Comparison of ENCODE assay signal across 8 cellular contexts in genomic region chr16:85296859-85297698, GRCh38.
A peak's percentile ranks its signal among the peaks of the same experiment; 100 is the strongest.
DNase-seq lines count a peak whose midpoint lies in the region; ATAC-seq, FAIRE-seq and TF ChIP-seq lines count a peak whose summit lies in the region.

No MANE protein-coding gene starts in this region.

- 57% methylated on average over 14 to 18 of the region's 18 CpGs for WGBS in pancreas, 2 donors

- H3K4me3 ChIP-seq in fibroblast of pulmonary artery (replicated peaks; ENCODE audit: low read depth, low read length): no peak overlapping the region
- H3K4me3 ChIP-seq in pancreas: no peak overlapping the region

- ATAC-seq in pancreas (peak; percentile 67 to 75 (median 72)), GM19397 (IDR thresholded peaks at IDR 0.05; ENCODE audit: unreplicated experiment) (no peak)

- FAIRE-seq in pancreas (lab: Jason Lieb, UNC): no peak

- TF ChIP-seq CTCF in fibroblast of pulmonary artery (IDR thresholded peaks at IDR 0.05; ENCODE audit: low read length, missing control alignments) (peak; percentile 72), pancreas (IDR thresholded peaks at IDR 0.05) (peak; percentile 59 to 77 (median 68))

- no peaks in the 10 kb centered on the region for H3K9me3 ChIP-seq in pancreas

- H3K27ac ChIP-seq in pancreas: no peak overlapping the region

- H3K4me1 ChIP-seq in pancreas: peaks cover 12 to 16% (median 13%) of the 10 kb centered on the region in 3 donors

- no peaks in the 10 kb centered on the region for H3K36me3 ChIP-seq in pancreas

- intact Hi-C loops in pancreas (cut with DNase I): no loop called here

- H3K27me3 ChIP-seq in pancreas: no peaks in the 10 kb centered on the region

- DNase-seq in NCI-H1436 (lab: John Stamatoyannopoulos, UW): peak; percentile 44
- DNase-seq in NCI-H1436 treated with DMSO at 0.1 percent for 48 hours (lab: John Stamatoyannopoulos, UW): no peak
- peak; percentile 56 for DNase-seq in NCI-H69 (lab: John Stamatoyannopoulos, UW)
- peak; percentile 45 for DNase-seq in activated T-cell treated with anti-CD3 and anti-CD28 coated beads for 24 hours (ENCODE audit: low read depth)
- peak; percentile 22 for DNase-seq in fibroblast of pulmonary artery (ENCODE audit: low read depth)
- peak in 4 of 6 donors; percentile 67 to 84 (median 76) for DNase-seq in pancreas
- DNase-seq in SHP77 treated with DMSO at 0.1 percent for 48 hours (lab: John Stamatoyannopoulos, UW): no peak

Comparison
In these comparisons a context has a peak if more than half of its experiments do, and no peak if none do; other contexts are left out.
1. DNase-seq: peak in NCI-H1436 (single experiment), NCI-H69 (single experiment), activated T-cell treated with anti-CD3 and anti-CD28 coated beads for 24 hours (single experiment), fibroblast of pulmonary artery (single experiment) and pancreas (4 of 6); none in NCI-H1436 treated with DMSO at 0.1 percent for 48 hours (single experiment) and SHP77 treated with DMSO at 0.1 percent for 48 hours (single experiment).